23 cellular contexts compared by ENCODE assay signal in genomic region chr11:26860411-26860810, GRCh38.
DNase-seq lines count a peak whose midpoint lies in the region; ATAC-seq and TF ChIP-seq lines count a peak whose summit lies in the region.
"Had no signal": no experiment of that assay in that cellular context is flagged by ENCODE, and none has a peak within 500 bp of the region (broad histone marks: within the 10 kb centered on the region; RNA-seq: fewer than 3 reads in every experiment).

No MANE protein-coding gene starts in this region.

- intact Hi-C loops in body of pancreas (cut with DNase I), result no loop called here

- 71% methylated on average over 4 of the region's 4 CpGs for WGBS in hepatocyte (ENCODE audit: low lambda C conversion rate, missing lambda C conversion rate)
- 61 to 67% methylated on average over 4 of the region's 4 CpGs for WGBS in body of pancreas, 2 donors

- no peaks in the 10 kb centered on the region for H3F3A ChIP-seq in Loucy (ENCODE audit: low read depth)

- no peaks in the 10 kb centered on the region for H3K27me3 ChIP-seq in Loucy (ENCODE audit: insufficient read depth, low read length, poor library complexity, severe bottlenecking)
- no peaks in the 10 kb centered on the region for H3K27me3 ChIP-seq in hepatocyte
- no peaks in the 10 kb centered on the region for H3K27me3 ChIP-seq in Peyer's patch
- no peaks in the 10 kb centered on the region for H3K27me3 ChIP-seq in body of pancreas
- H3K27me3 ChIP-seq: MG63, SJCRH30 had no signal

- H3K36me3 ChIP-seq in Loucy (ENCODE audit: insufficient read depth, low read length), result no peaks in the 10 kb centered on the region
- no peaks in the 10 kb centered on the region for H3K36me3 ChIP-seq in hepatocyte (replicated peaks; ENCODE audit: insufficient read depth, low read depth)
- no peaks in the 10 kb centered on the region for H3K36me3 ChIP-seq in Peyer's patch
- H3K36me3 ChIP-seq in body of pancreas (replicated peaks in 1 of 2; ENCODE audit: insufficient read depth in 1 of 2, low read depth in 2 of 2), result no peaks in the 10 kb centered on the region
- H3K36me3 ChIP-seq: MG63, SJCRH30 had no signal

- H4K20me1 ChIP-seq in Loucy (ENCODE audit: insufficient read depth, low read length, poor library complexity, severe bottlenecking) (no peaks in the 10 kb centered on the region), hepatocyte (ENCODE audit: insufficient read depth, poor library complexity, severe bottlenecking) (no peaks in the 10 kb centered on the region)

- H3K9me3 ChIP-seq in Loucy (ENCODE audit: insufficient read depth, low read depth, low read length) (no peaks in the 10 kb centered on the region), hepatocyte (ENCODE audit: low read depth) (no peaks in the 10 kb centered on the region), Peyer's patch (no peaks in the 10 kb centered on the region), body of pancreas (no peaks in the 10 kb centered on the region)
- H3K9me3 ChIP-seq: MG63, SJCRH30 had no signal

- H3K27ac ChIP-seq in hepatocyte, result peak overlapping the region; percentile 53
- H3K27ac ChIP-seq in substantia nigra (ENCODE audit: low read depth, low read length, poor library complexity, severe bottlenecking), result no peak overlapping the region
- no peak overlapping the region for H3K27ac ChIP-seq in Peyer's patch
- no peak overlapping the region for H3K27ac ChIP-seq in body of pancreas
- H3K27ac ChIP-seq: SJCRH30 had no signal

- TF ChIP-seq POLR2A in Peyer's patch (IDR thresholded peaks at IDR 0.05) (no peak), body of pancreas (IDR thresholded peaks at IDR 0.05) (no peak)

- H3K9ac ChIP-seq in Loucy (ENCODE audit: low read depth, low read length, poor library complexity, severe bottlenecking), result peak overlapping the region; percentile 5

- H2AFZ ChIP-seq in Loucy (ENCODE audit: low read length) (peak overlapping the region; percentile 8; the same call in 1 of the 2 replicates), hepatocyte (no peak overlapping the region)

- ATAC-seq in body of pancreas, result no peak
- ATAC-seq: GM12878, HCT116, PC-3 had no signal

- H3K79me2 ChIP-seq in Loucy (ENCODE audit: insufficient read depth, low read length), result no peaks in the 10 kb centered on the region
- no peaks in the 10 kb centered on the region for H3K79me2 ChIP-seq in hepatocyte

- H3K4me3 ChIP-seq in AG10803 (ENCODE audit: low read length), result no peak overlapping the region
- peak overlapping the region; percentile 47 for H3K4me3 ChIP-seq in Loucy (ENCODE audit: low read length, poor library complexity, severe bottlenecking)
- H3K4me3 ChIP-seq in hepatocyte, result no peak overlapping the region
- H3K4me3 ChIP-seq in Peyer's patch, result no peak overlapping the region
- H3K4me3 ChIP-seq in body of pancreas, result no peak overlapping the region
- H3K4me3 ChIP-seq: GM12878, MG63, SJCRH30 had no signal

- DNase-seq in AG10803 (ENCODE audit: low read depth), result peak; percentile 72
- peak; percentile 60 for DNase-seq in cerebellar cortex (ENCODE audit: low spot score)
- no peak for DNase-seq in hepatocyte (ENCODE audit: low spot score)
- no peak for DNase-seq in substantia nigra (lab: John Stamatoyannopoulos, UW)
- DNase-seq in Peyer's patch, result no peak
- DNase-seq in body of pancreas, result no peak
- DNase-seq: CD4-positive, CD25-positive, alpha-beta regulatory T cell; COR-L47; DMS153; GF-D8; GOT3; Karpas-422; MG63; NCI-H1048; NCI-H1436; NCI-H2029; NCI-H2171; NCI-H748 treated with DMSO at 0.1 percent for 48 hours; PC-3; SJCRH30 had no signal

- peaks cover 17% of the 10 kb centered on the region for H3K4me1 ChIP-seq in Loucy (ENCODE audit: insufficient read depth, low read length, poor library complexity, severe bottlenecking)
- H3K4me1 ChIP-seq in hepatocyte (ENCODE audit: insufficient read depth), result no peaks in the 10 kb centered on the region
- H3K4me1 ChIP-seq in Peyer's patch, result no peaks in the 10 kb centered on the region
- no peaks in the 10 kb centered on the region for H3K4me1 ChIP-seq in body of pancreas
- H3K4me1 ChIP-seq: SJCRH30 had no signal

- H3K4me2 ChIP-seq in Loucy (ENCODE audit: low read depth, low read length, poor library complexity, severe bottlenecking) (peak overlapping the region; percentile 54), hepatocyte (no peak overlapping the region)

- H3K9me2 ChIP-seq in Loucy (replicated peaks; ENCODE audit: low read depth, low read length), result no peaks in the 10 kb centered on the region
- no peaks in the 10 kb centered on the region for H3K9me2 ChIP-seq in hepatocyte (replicated peaks; ENCODE audit: insufficient read depth)

- TF ChIP-seq CTCF in AG10803 (conservative IDR thresholded peaks at IDR 0.05; ENCODE audit: low read length) (no peak), Loucy (conservative IDR thresholded peaks at IDR 0.05; ENCODE audit: low read length) (no peak), hepatocyte (IDR thresholded peaks at IDR 0.05; ENCODE audit: poor library complexity) (no peak), Peyer's patch (IDR thresholded peaks at IDR 0.05) (no peak), body of pancreas (IDR thresholded peaks at IDR 0.05) (no peak)

Comparison
In these comparisons a context has a peak if more than half of its experiments do, and no peak if none do; other contexts are left out.
1. DNase-seq: peak in AG10803 (single experiment) and cerebellar cortex (single experiment); none in hepatocyte (single experiment), substantia nigra (0 of 49), Peyer's patch (0 of 3) and body of pancreas (0 of 4).